ENCODE assay signal across 8 cellular contexts in genomic region chr3:37862712-37863551, GRCh38. TPM values are rescaled to one million over a fixed set of nuclear protein-coding genes. Genes with fewer than 3 reads are reported as not detected.
DNase-seq lines count a peak whose midpoint lies in the region; ATAC-seq lines count a peak whose summit lies in the region.

No MANE protein-coding gene starts in this region.

- H3K9me3 ChIP-seq in iPS-18a (ENCODE audit: control insufficient read depth, low read depth, low read length): no peaks in the 10 kb centered on the region
- no peaks in the 10 kb centered on the region for H3K9me3 ChIP-seq in skeletal muscle tissue (ENCODE audit: control insufficient read depth in 3 of 3, low read length in 3 of 3)

- peak; percentile 5 for ATAC-seq in Right ventricle myocardium superior (ENCODE audit: poor library complexity)
- ATAC-seq in left cardiac atrium: no peak

- peak overlapping the region; percentile 60 for H3K4me3 ChIP-seq in iPS-18a (ENCODE audit: low read length)
- peak overlapping the region; percentile 79 to 81 (median 80) for H3K4me3 ChIP-seq in skeletal muscle tissue (ENCODE audit: low read length in 3 of 3)

- H3K4me1 ChIP-seq in iPS-18a (ENCODE audit: control insufficient read depth, low read depth, low read length) (peaks cover 11% of the 10 kb centered on the region), skeletal muscle tissue (ENCODE audit: control insufficient read depth in 3 of 3, insufficient read depth in 3 of 3, low read length in 3 of 3) (peaks cover 29 to 37% (median 29%) of the 10 kb centered on the region in 3 donors)

- intact Hi-C loops in Right ventricle myocardium superior (cut with DNase I) (no loop called here), left cardiac atrium (cut with DNase I) (no loop called here)

- peaks cover 19% of the 10 kb centered on the region for H3K27me3 ChIP-seq in iPS-18a (ENCODE audit: control insufficient read depth, insufficient read depth, low read length)
- no peaks in the 10 kb centered on the region for H3K27me3 ChIP-seq in skeletal muscle tissue (ENCODE audit: control insufficient read depth in 3 of 3, insufficient read depth in 3 of 3, low read length in 3 of 3)

- DNase-seq in Right ventricle myocardium superior (no peak), left cardiac atrium (no peak), amniotic stem cell (lab: John Stamatoyannopoulos, UW) (peak; percentile 39), NCI-H1105 (lab: John Stamatoyannopoulos, UW) (no peak), NCI-H128 (lab: John Stamatoyannopoulos, UW; ENCODE audit: unreplicated experiment) (no peak), H4 (ENCODE audit: low spot score) (no peak)

- H3K36me3 ChIP-seq in iPS-18a (ENCODE audit: control insufficient read depth, low read depth, low read length) (no peaks in the 10 kb centered on the region), skeletal muscle tissue (ENCODE audit: control insufficient read depth in 3 of 3, insufficient read depth in 3 of 3, low read length in 3 of 3) (no peaks in the 10 kb centered on the region)

- H3K27ac ChIP-seq in iPS-18a (ENCODE audit: low read length) (no peak overlapping the region), skeletal muscle tissue (ENCODE audit: low read depth, low read length) (peak overlapping the region; percentile 36)

- H3K9ac ChIP-seq in iPS-18a (ENCODE audit: low read length) (peak overlapping the region; percentile 31), skeletal muscle tissue (ENCODE audit: low read depth in 1 of 3, low read length in 3 of 3) (peak overlapping the region; percentile 62 to 76 (median 63))

RNA-seq across cellular contexts. Expression of gene CTDSPL, which starts 1.3 kb away (rescaled TPM):
- total RNA-seq in Right ventricle myocardium superior (46.0 TPM), left cardiac atrium (10 to 100 TPM; 46.4 to 50.2 TPM), skeletal muscle tissue (20.4 TPM)
- 6.9 and 11.0 TPM in 2 replicates for total RNA-seq in H4 (2014; rRNA removed; shearing (Covaris generic))
